In genomic region chr4:26420438-26420837, GRCh38 we compare ENCODE assay signal across 22 cellular contexts.
DNase-seq lines count a peak whose midpoint lies in the region; ATAC-seq and TF ChIP-seq lines count a peak whose summit lies in the region.
"Had no signal": no experiment of that assay in that cellular context is flagged by ENCODE, and none has a peak within 500 bp of the region (broad histone marks: within the 10 kb centered on the region; RNA-seq: fewer than 3 reads in every experiment).

No MANE protein-coding gene starts in this region.

- H3K27ac ChIP-seq in GM23248 = peak overlapping the region; percentile 18; the same call in 1 of the 2 replicates
- peak overlapping the region in 3 of 4 donors; percentile 21 to 42 (median 21) for H3K27ac ChIP-seq in gastrocnemius medialis
- H3K27ac ChIP-seq: foreskin keratinocyte, vagina had no signal

- H3K9me2 ChIP-seq in GM23248 (ENCODE audit: insufficient read depth) = no peaks in the 10 kb centered on the region

- H3K36me3 ChIP-seq in GM23248 (ENCODE audit: low read depth) = peaks cover 31% of the 10 kb centered on the region
- H3K36me3 ChIP-seq in adipocyte (ENCODE audit: control insufficient read depth, insufficient read depth, low read length, severe bottlenecking) = peaks cover 38% of the 10 kb centered on the region
- peaks cover 0 to 9% of the 10 kb centered on the region in 2 donors for H3K36me3 ChIP-seq in gastrocnemius medialis
- H3K36me3 ChIP-seq: prostate gland had no signal

- no peak overlapping the region for H2AFZ ChIP-seq in GM23248

- peak; percentile 25 for DNase-seq in GM23248
- DNase-seq in adipocyte (ENCODE audit: low read depth) = peak; percentile 54
- DNase-seq in fibroblast of peridontal ligament (ENCODE audit: extremely low read depth) = peak; percentile 64
- no peak for DNase-seq in gastrocnemius medialis
- DNase-seq in GOT3 (lab: John Stamatoyannopoulos, UW) = no peak
- no peak for DNase-seq in GM13976 (ENCODE audit: low spot score)
- DNase-seq in NCI-H187 (lab: John Stamatoyannopoulos, UW) = no peak
- no peak for DNase-seq in posterior cingulate gyrus
- DNase-seq: activated B cell treated with CpG ODN at 0.5 μM for 24 hours; activated CD4-positive, alpha-beta memory T cell treated with anti-CD3 and anti-CD28 coated beads, Interleukin-2, amount 10 ng/mL, durations not matched to agents 7 days and 5 days; anterior cingulate cortex; CD4-positive, CD25-positive, alpha-beta regulatory T cell; foreskin keratinocyte; kidney glomerular epithelial cell; naive thymus-derived CD8-positive, alpha-beta T cell; NCI-H1417 treated with DMSO at 0.1 percent for 48 hours; NCI-H748 treated with DMSO at 0.1 percent for 48 hours; PC-3; stimulated activated CD8-positive, alpha-beta memory T cell treated with anti-CD3 and anti-CD28 coated beads, Interleukin-4, amount 100 ng/mL, for 48 hours; substantia nigra had no signal

- H3K9me3 ChIP-seq in GM23248 (ENCODE audit: low read depth) = no peaks in the 10 kb centered on the region
- no peaks in the 10 kb centered on the region for H3K9me3 ChIP-seq in adipocyte (ENCODE audit: control insufficient read depth, low read length)
- H3K9me3 ChIP-seq in gastrocnemius medialis = no peaks in the 10 kb centered on the region
- H3K9me3 ChIP-seq: prostate gland, vagina had no signal

- intact Hi-C loops in gastrocnemius medialis (cut with DNase I; ENCODE audit: low total_unique reads) = no loop called here
- intact Hi-C loops in posterior cingulate gyrus (cut with DNase I) = no loop called here

- H3K4me1 ChIP-seq in GM23248 (ENCODE audit: insufficient read depth) (peaks cover 13% of the 10 kb centered on the region; the same call in 1 of the 2 replicates), adipocyte (ENCODE audit: control insufficient read depth, insufficient read depth, low read length) (peaks cover 23% of the 10 kb centered on the region), gastrocnemius medialis (peaks cover 10 to 14% of the 10 kb centered on the region in 2 donors)
- H3K4me1 ChIP-seq: foreskin keratinocyte, prostate gland, vagina had no signal

- no peak for TF ChIP-seq POLR2A in gastrocnemius medialis (IDR thresholded peaks at IDR 0.05)

- no peaks in the 10 kb centered on the region for H3K27me3 ChIP-seq in GM23248 (replicated peaks; ENCODE audit: insufficient read depth)
- H3K27me3 ChIP-seq in adipocyte (replicated peaks; ENCODE audit: control insufficient read depth, insufficient read depth, low read length) = no peaks in the 10 kb centered on the region
- H3K27me3 ChIP-seq in gastrocnemius medialis = no peaks in the 10 kb centered on the region
- H3K27me3 ChIP-seq: foreskin keratinocyte, vagina had no signal

- no peak overlapping the region for H3K9ac ChIP-seq in GM23248
- H3K9ac ChIP-seq in adipocyte (ENCODE audit: low read length) = no peak overlapping the region

- H3K79me2 ChIP-seq in GM23248 (ENCODE audit: insufficient read depth) = peaks cover 18% of the 10 kb centered on the region; the same call in 1 of the 2 replicates

- H3F3A ChIP-seq in GM23248 (ENCODE audit: insufficient read depth) = no peaks in the 10 kb centered on the region

- WGBS in GM23248 (ENCODE audit: low coverage in 1 of 2, low lambda C conversion rate in 2 of 2, missing lambda C conversion rate in 2 of 2), 2 experiments = 95 to 96% methylated on average over 2 of the region's 2 CpGs

- no peaks in the 10 kb centered on the region for H4K20me1 ChIP-seq in GM23248 (ENCODE audit: insufficient read depth)

- in situ Hi-C loops in GM23248 (cut with MboI) = loop anchor here (25.0 kb wide), 2 partner anchors 383 to 983 kb away; no protein-coding TSS in a partner anchor
- in situ Hi-C loops in gastrocnemius medialis (cut with MboI; ENCODE audit: low sequenced_read_pairs in 4 of 4) = loop anchor here in 3 of 4 donors (25.0 kb wide), 2 partner anchors 433 to 508 kb away; partner anchors contain the start of gene SMIM20 (in 1 of the 3)
- in situ Hi-C loops in GM13976 (cut with MboI; ENCODE audit: low sequenced_read_pairs, unreplicated experiment) = no loop called here

- H3K4me3 ChIP-seq in GM23248 (no peak overlapping the region), adipocyte (ENCODE audit: low read length) (no peak overlapping the region), gastrocnemius medialis (no peak overlapping the region)
- H3K4me3 ChIP-seq: prostate gland, vagina had no signal

- no peak for TF ChIP-seq CTCF in gastrocnemius medialis (IDR thresholded peaks at IDR 0.05 in 4 of 5, conservative IDR thresholded peaks at IDR 0.05 in 1 of 5)
- no peak for TF ChIP-seq CTCF in GM13976 (IDR thresholded peaks at IDR 0.05; ENCODE audit: borderline replicate concordance, control extremely low read depth, extremely low read depth, insufficient read depth, missing control alignments)

- no peak for ATAC-seq in gastrocnemius medialis
- ATAC-seq: foreskin keratinocyte; naive thymus-derived CD8-positive, alpha-beta T cell; PC-3 had no signal

- no peak overlapping the region for H3K4me2 ChIP-seq in GM23248 (ENCODE audit: unreplicated experiment)

Comparison
In these comparisons a context has a peak if more than half of its experiments do, and no peak if none do; other contexts are left out.
1. DNase-seq: peak in GM23248 (single experiment), adipocyte (single experiment) and fibroblast of peridontal ligament (single experiment); none in gastrocnemius medialis (0 of 2), GOT3 (single experiment), GM13976 (single experiment), NCI-H187 (0 of 2) and posterior cingulate gyrus (0 of 10).